In the genomic region with DNA sequence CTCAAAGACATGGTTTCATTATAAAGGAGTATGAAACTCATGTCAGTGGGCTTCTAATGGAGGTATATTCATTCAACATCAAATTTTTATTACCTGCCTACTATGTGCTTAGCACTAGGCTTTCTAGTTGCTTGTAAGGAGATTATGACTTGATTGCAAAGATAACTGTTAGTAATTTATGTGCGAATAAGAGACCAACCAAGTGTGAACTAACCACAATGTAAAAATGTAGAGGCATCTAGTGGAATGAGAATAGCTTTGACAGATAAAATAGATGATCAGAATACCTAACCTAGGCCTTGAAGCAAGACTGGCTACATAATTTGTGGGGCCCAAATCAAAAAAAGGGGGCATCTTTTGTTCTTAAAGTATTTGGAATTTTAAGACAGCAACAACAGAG, we compare ENCODE assay signal across 27 cellular contexts. TPM values are rescaled to one million over a fixed set of nuclear protein-coding genes. Genes with fewer than 3 reads are reported as not detected.
"Had no signal": no experiment of that assay in that cellular context is flagged by ENCODE, and none has a peak within 500 bp of the region (broad histone marks: within the 10 kb centered on the region; RNA-seq: fewer than 3 reads in every experiment).

No MANE protein-coding gene starts in this region.

- H3K36me3 ChIP-seq: heart right ventricle, left lung, lower lobe of right lung, pancreas, prostate gland, tibial nerve, upper lobe of left lung had no signal

- H3K4me1 ChIP-seq: left lung, lower lobe of right lung, pancreas, prostate gland, upper lobe of left lung had no signal

- H3K27me3 ChIP-seq: heart right ventricle, hepatocyte, left lung, pancreas, tibial nerve, upper lobe of left lung had no signal

- H3K9me3 ChIP-seq: heart right ventricle, left lung, lower lobe of right lung, pancreas, prostate gland, tibial nerve, upper lobe of left lung had no signal

- H3K27ac Mint-ChIP-seq: nephron; stimulated activated memory B cell treated with anti-CD40 and anti-IgM and Interleukin-4, amounts not matched to agents 10 μg/mL and 1 μg/mL and 100 μg/mL, for 72 hours; stimulated activated naive CD8-positive, alpha-beta T cell treated with anti-CD3 and anti-CD28 coated beads, Interleukin-15, amount 100 ng/mL, for 72 hours had no signal

- H3K27me3 Mint-ChIP-seq: stimulated activated memory B cell treated with anti-CD40 and anti-IgM and Interleukin-4, amounts not matched to agents 10 μg/mL and 1 μg/mL and 100 μg/mL, for 72 hours; stimulated activated naive CD8-positive, alpha-beta T cell treated with anti-CD3 and anti-CD28 coated beads, Interleukin-15, amount 100 ng/mL, for 72 hours had no signal

- H3K36me3 Mint-ChIP-seq: stimulated activated memory B cell treated with anti-CD40 and anti-IgM and Interleukin-4, amounts not matched to agents 10 μg/mL and 1 μg/mL and 100 μg/mL, for 72 hours had no signal

- H3K27ac ChIP-seq: heart right ventricle, hepatocyte, left lung, lower lobe of right lung, pancreas, prostate gland, skin epidermis, tibial nerve, upper lobe of left lung had no signal

- H3K4me1 Mint-ChIP-seq: nephron; stimulated activated memory B cell treated with anti-CD40 and anti-IgM and Interleukin-4, amounts not matched to agents 10 μg/mL and 1 μg/mL and 100 μg/mL, for 72 hours had no signal

- H3K4me3 Mint-ChIP-seq: nephron; neural crest cell; stimulated activated memory B cell treated with anti-CD40 and anti-IgM and Interleukin-4, amounts not matched to agents 10 μg/mL and 1 μg/mL and 100 μg/mL, for 72 hours; stimulated activated naive CD8-positive, alpha-beta T cell treated with anti-CD3 and anti-CD28 coated beads, Interleukin-15, amount 100 ng/mL, for 72 hours had no signal

- H3K4me3 ChIP-seq: heart right ventricle, hepatocyte, left lung, lower lobe of right lung, pancreas, prostate gland, skin epidermis, tibial nerve, upper lobe of left lung had no signal

- H3K9me3 Mint-ChIP-seq: nephron; neural crest cell; stimulated activated memory B cell treated with anti-CD40 and anti-IgM and Interleukin-4, amounts not matched to agents 10 μg/mL and 1 μg/mL and 100 μg/mL, for 72 hours; stimulated activated naive CD8-positive, alpha-beta T cell treated with anti-CD3 and anti-CD28 coated beads, Interleukin-15, amount 100 ng/mL, for 72 hours had no signal

- ATAC-seq: heart right ventricle; left colon; left lung; lower lobe of right lung; right cardiac atrium; sciatic nerve; stimulated activated memory B cell treated with anti-CD40 and anti-IgM and Interleukin-4, amounts not matched to agents 10 μg/mL and 1 μg/mL and 100 μg/mL, for 72 hours; stimulated activated naive CD8-positive, alpha-beta T cell treated with anti-CD3 and anti-CD28 coated beads, Interleukin-15, amount 100 ng/mL, for 72 hours had no signal

- DNase-seq: heart right ventricle; left colon; left lung; lower lobe of right lung; mammary epithelial cell; nucleus accumbens; pancreas; posterior cingulate gyrus; retina; right cardiac atrium; stimulated activated CD4-positive, alpha-beta T cell treated with anti-CD3 and anti-CD28 coated beads, Interleukin-12 subunit alpha, Interleukin-12 subunit beta, amount 100 ng/mL, for 4 hours; stimulated activated CD4-positive, alpha-beta T cell treated with anti-CD3 and anti-CD28 coated beads, Interleukin-15, amount 100 ng/mL, for 24 hours; stimulated activated CD4-positive, alpha-beta T cell treated with anti-CD3 and anti-CD28 coated beads, Interleukin-2, amount 100 ng/mL, for 24 hours; stimulated activated CD4-positive, alpha-beta T cell treated with anti-CD3 and anti-CD28 coated beads, Interleukin-4, amount 100 ng/mL, for 24 hours; stimulated activated naive CD4-positive, alpha-beta T cell treated with Interleukin-2 at 50 U/mL for 16 hours; stimulated activated naive CD8-positive, alpha-beta T cell treated with anti-CD3 and anti-CD28 coated beads, Interleukin-15, amount 100 ng/mL, for 72 hours; substantia nigra; upper lobe of left lung had no signal

RNA-seq across cellular contexts. Expression of a gene that starts 13.0 kb away (rescaled TPM):
- total RNA-seq: osteoblast had no signal
